ENCODE assay signal across 20 cellular contexts in genomic region chr9:134916161-134916665, GRCh38. TPM values are rescaled to one million over a fixed set of nuclear protein-coding genes. Genes with fewer than 3 reads are reported as not detected.
"Had no signal": no experiment of that assay in that cellular context is flagged by ENCODE, and none has a peak within 500 bp of the region (broad histone marks: within the 10 kb centered on the region; RNA-seq: fewer than 3 reads in every experiment).

No MANE protein-coding gene starts in this region.

- DNase-seq: activated CD4-positive, alpha-beta T cell treated with anti-CD3 and anti-CD28 coated beads, Interleukin-2, amount 10 ng/mL, durations not matched to agents 24 days and 14 days; activated CD8-positive, alpha-beta T cell treated with anti-CD3 and anti-CD28 coated beads for 36 hours; activated naive CD4-positive, alpha-beta T cell treated with anti-CD3 and anti-CD28 coated beads, Interleukin-2, amount 50 U/mL, for 16 hours; activated T-cell treated with anti-CD3 and anti-CD28 coated beads, Interleukin-2, amount 50 U/mL, for 24 hours; brain microvascular endothelial cell; dermis blood vessel endothelial cell; effector memory CD8-positive, alpha-beta T cell; esophagus squamous epithelium; left lung; mesendoderm; stimulated activated naive CD4-positive, alpha-beta T cell; T1000; uterus had no signal

- H3K4me1 ChIP-seq: esophagus squamous epithelium, uterus had no signal

- H3K27me3 ChIP-seq: brain microvascular endothelial cell, uterus had no signal

- FAIRE-seq: islet of Langerhans had no signal

- ATAC-seq: activated CD8-positive, alpha-beta T cell treated with anti-CD3 and anti-CD28 coated beads for 36 hours; effector memory CD8-positive, alpha-beta T cell; left lung; natural killer cell treated with Interleukin-12 subunit alpha and Interleukin-12 subunit beta and Interleukin-15 and Interleukin-18, amount 100 ng/mL, for 72 hours had no signal

- H3K36me3 ChIP-seq: brain microvascular endothelial cell, esophagus squamous epithelium, uterus had no signal

- H3K4me3 ChIP-seq: esophagus squamous epithelium, uterus had no signal

- H3K27ac ChIP-seq: brain microvascular endothelial cell, esophagus squamous epithelium, uterus had no signal

- H3K9me3 ChIP-seq: uterus had no signal

RNA-seq across cellular contexts. Expression of gene FCN1, which starts 1.5 kb away (rescaled TPM):
- total RNA-seq: activated CD4-positive, alpha-beta T cell treated with anti-CD3 and anti-CD28 coated beads, Interleukin-2, amount 10 ng/mL, durations not matched to agents 24 days and 14 days; activated CD8-positive, alpha-beta T cell treated with anti-CD3 and anti-CD28 coated beads for 36 hours; activated T-helper 2 cell treated with anti-CD3 and anti-CD28 coated beads, Interferon-gamma antibody, Interleukin-2, Interleukin-4, amounts not matched to agents 10 μg/mL and 5 μg/mL and 100 μg/mL, durations not matched to agents 14 hours and 24 hours and 36 hours; dermis blood vessel endothelial cell; glomerular endothelial cell; natural killer cell treated with Interleukin-12 subunit alpha and Interleukin-12 subunit beta and Interleukin-15 and Interleukin-18, amount 100 ng/mL, for 72 hours; renal cortical epithelial cell; T-helper 1 cell treated with Interleukin-12 subunit alpha and Interleukin-12 subunit beta and Interleukin-4 antibody, amounts not matched to agents 30 ng/mL and 1 ng/mL, for 36 hours had no signal

RNA-seq across cellular contexts. Expression of gene FCN2, which starts 35.6 kb away (rescaled TPM):
- total RNA-seq: activated CD4-positive, alpha-beta T cell treated with anti-CD3 and anti-CD28 coated beads, Interleukin-2, amount 10 ng/mL, durations not matched to agents 24 days and 14 days; activated CD8-positive, alpha-beta T cell treated with anti-CD3 and anti-CD28 coated beads for 36 hours; activated T-helper 2 cell treated with anti-CD3 and anti-CD28 coated beads, Interferon-gamma antibody, Interleukin-2, Interleukin-4, amounts not matched to agents 10 μg/mL and 5 μg/mL and 100 μg/mL, durations not matched to agents 14 hours and 24 hours and 36 hours; dermis blood vessel endothelial cell; esophagus squamous epithelium; glomerular endothelial cell; left lung; natural killer cell treated with Interleukin-12 subunit alpha and Interleukin-12 subunit beta and Interleukin-15 and Interleukin-18, amount 100 ng/mL, for 72 hours; renal cortical epithelial cell; T-helper 1 cell treated with Interleukin-12 subunit alpha and Interleukin-12 subunit beta and Interleukin-4 antibody, amounts not matched to agents 30 ng/mL and 1 ng/mL, for 36 hours had no signal
- polyA plus RNA-seq: aorta had no signal
